9 cellular contexts compared by ENCODE assay signal in the genomic region with DNA sequence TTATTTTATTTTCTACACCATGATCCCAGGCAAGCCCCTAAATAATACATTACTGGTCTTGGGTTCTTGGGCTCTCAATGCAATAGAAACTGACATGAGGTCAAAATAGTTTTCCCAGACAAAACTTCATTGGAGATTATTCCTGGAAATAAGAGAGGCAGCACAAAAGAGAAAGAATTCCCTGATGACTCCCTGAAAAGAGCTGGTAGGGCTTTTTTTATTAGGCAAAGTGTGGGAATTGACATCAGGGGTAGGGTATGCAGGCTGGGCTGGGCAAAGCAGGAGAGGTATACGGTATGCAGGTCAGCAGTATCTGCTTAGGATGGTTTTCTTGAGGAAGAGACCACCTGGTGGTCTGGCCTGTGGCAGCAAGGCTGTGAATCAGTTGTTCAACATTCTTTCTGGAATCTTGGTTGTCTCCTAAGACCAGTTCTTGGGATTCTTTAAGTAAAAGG. TPM values are rescaled to one million over a fixed set of nuclear protein-coding genes. Genes with fewer than 3 reads are reported as not detected.
DNase-seq lines count a peak whose midpoint lies in the region; ATAC-seq and TF ChIP-seq lines count a peak whose summit lies in the region.
"Had no signal": no experiment of that assay in that cellular context is flagged by ENCODE, and none has a peak within 500 bp of the region (broad histone marks: within the 10 kb centered on the region; RNA-seq: fewer than 3 reads in every experiment).

No MANE protein-coding gene starts in this region.

- H3K27me3 ChIP-seq in Caco-2 (replicated peaks; ENCODE audit: control insufficient read depth, insufficient read depth, low read length), result no peaks in the 10 kb centered on the region
- H3K27me3 ChIP-seq in foreskin keratinocyte, result no peaks in the 10 kb centered on the region
- H3K27me3 ChIP-seq: ovary had no signal

- POLR2A ChIA-PET in Caco-2 (lab: Charles Lee), result interaction anchor here (1.4 kb wide), 1 partner anchor 14 kb away, joined by 4 read pairs; a partner anchor contains a TSS

- H3K4me3 Mint-ChIP-seq in Caco-2 (ENCODE audit: unreplicated experiment) (no peak overlapping the region), osteocyte (ENCODE audit: unreplicated experiment) (no peak overlapping the region)

- H3K36me3 Mint-ChIP-seq in Caco-2 (ENCODE audit: insufficient read depth, unreplicated experiment), result no peaks in the 10 kb centered on the region
- peaks cover 6% of the 10 kb centered on the region for H3K36me3 Mint-ChIP-seq in osteocyte (ENCODE audit: unreplicated experiment)

- H3K4me1 Mint-ChIP-seq in Caco-2 (ENCODE audit: low read depth, unreplicated experiment) (peaks cover 20% of the 10 kb centered on the region), osteocyte (ENCODE audit: unreplicated experiment) (peaks cover 21% of the 10 kb centered on the region)

- CTCF ChIA-PET in Caco-2 (lab: Charles Lee), result no interaction called here

- H3K27me3 Mint-ChIP-seq in Caco-2 (ENCODE audit: insufficient read depth, unreplicated experiment), result no peaks in the 10 kb centered on the region
- H3K27me3 Mint-ChIP-seq in osteocyte (ENCODE audit: unreplicated experiment), result peaks cover 17% of the 10 kb centered on the region

- intact Hi-C loops in Caco-2 (cut with micrococcal nuclease; ENCODE audit: unreplicated experiment), result no loop called here

- DNase-seq in Caco-2, result no peak
- DNase-seq in foreskin keratinocyte, result peak in 1 of 2 donors; percentile 34
- DNase-seq in osteocyte (ENCODE audit: extremely low spot score, unreplicated experiment), result no peak
- DNase-seq in dedifferentiated amniotic fluid mesenchymal stem cell (ENCODE audit: extremely low spot score), result no peak
- DNase-seq in SIG-M5 treated with dmso at 0.1 percent for 504 hours (lab: John Stamatoyannopoulos, UW; ENCODE audit: unreplicated experiment), result no peak

- peak overlapping the region; percentile 77 for H3K27ac Mint-ChIP-seq in Caco-2 (ENCODE audit: unreplicated experiment)
- H3K27ac Mint-ChIP-seq in osteocyte (ENCODE audit: unreplicated experiment), result peak overlapping the region; percentile 90

- H3K4me1 ChIP-seq in Caco-2 (peaks cover 22% of the 10 kb centered on the region), foreskin keratinocyte (peaks cover 17% of the 10 kb centered on the region)

- no TSS peak for BruUV-seq in Caco-2 (replicated peaks; lab: Mats Ljungman, UMichigan)

- peak; percentile 28 for ATAC-seq in SK-N-SH treated with all-trans-retinoic acid at 6 μM for 48 hours
- no peak for ATAC-seq in foreskin keratinocyte
- ATAC-seq in HG03342 (IDR thresholded peaks at IDR 0.05; ENCODE audit: unreplicated experiment), result no peak
- ATAC-seq in HG03135 (IDR thresholded peaks at IDR 0.05; ENCODE audit: unreplicated experiment), result no peak

- H3K9me3 Mint-ChIP-seq in Caco-2 (ENCODE audit: unreplicated experiment), result peaks cover 58% of the 10 kb centered on the region
- H3K9me3 Mint-ChIP-seq in osteocyte (ENCODE audit: unreplicated experiment), result peaks cover 28% of the 10 kb centered on the region

- no peaks in the 10 kb centered on the region for H3K36me3 ChIP-seq in Caco-2 (ENCODE audit: control insufficient read depth, insufficient read depth, low read length)
- H3K36me3 ChIP-seq: ovary had no signal

- H3K4me3 ChIP-seq in Caco-2 (ENCODE audit: low read depth, low read length), result no peak overlapping the region

- TF ChIP-seq CTCF in Caco-2 (IDR thresholded peaks at IDR 0.05; ENCODE audit: insufficient read depth in 1 of 2, low read depth in 1 of 2, low read length in 1 of 2, severe bottlenecking in 1 of 2, unreplicated experiment in 1 of 2) (no peak), foreskin keratinocyte (conservative IDR thresholded peaks at IDR 0.05) (no peak), osteocyte (IDR thresholded peaks at IDR 0.05) (no peak)

- H3K27ac ChIP-seq in foreskin keratinocyte, result peak overlapping the region; percentile 81

- H3K9me3 ChIP-seq in Caco-2, result peaks cover 19% of the 10 kb centered on the region
- H3K9me3 ChIP-seq: ovary had no signal

TF ChIP-seq in SK-N-SH treated with all-trans-retinoic acid at 6 μM for 48 hours, 23 proteins besides CTCF, POLR2A, EP300 and RAD21 (continues in another document):
- TF ChIP-seq ISL1 (CRISPR knock-in tag; IDR thresholded peaks at IDR 0.05) (no peak), SNAI2 (CRISPR knock-in tag; IDR thresholded peaks at IDR 0.05) (no peak), CSDC2 (CRISPR knock-in tag; IDR thresholded peaks at IDR 0.05) (no peak), PPARA (CRISPR knock-in tag; IDR thresholded peaks at IDR 0.05; ENCODE audit: borderline replicate concordance) (no peak), ARNTL (CRISPR knock-in tag; IDR thresholded peaks at IDR 0.05; ENCODE audit: borderline replicate concordance, low read depth) (no peak), OSR1 (CRISPR knock-in tag; IDR thresholded peaks at IDR 0.05) (no peak), ZNF565 (CRISPR knock-in tag; conservative IDR thresholded peaks at IDR 0.05; ENCODE audit: low read depth) (no peak), TCF4 (CRISPR knock-in tag; IDR thresholded peaks at IDR 0.05; ENCODE audit: borderline replicate concordance) (no peak)
- TF ChIP-seq, protein P1, sequence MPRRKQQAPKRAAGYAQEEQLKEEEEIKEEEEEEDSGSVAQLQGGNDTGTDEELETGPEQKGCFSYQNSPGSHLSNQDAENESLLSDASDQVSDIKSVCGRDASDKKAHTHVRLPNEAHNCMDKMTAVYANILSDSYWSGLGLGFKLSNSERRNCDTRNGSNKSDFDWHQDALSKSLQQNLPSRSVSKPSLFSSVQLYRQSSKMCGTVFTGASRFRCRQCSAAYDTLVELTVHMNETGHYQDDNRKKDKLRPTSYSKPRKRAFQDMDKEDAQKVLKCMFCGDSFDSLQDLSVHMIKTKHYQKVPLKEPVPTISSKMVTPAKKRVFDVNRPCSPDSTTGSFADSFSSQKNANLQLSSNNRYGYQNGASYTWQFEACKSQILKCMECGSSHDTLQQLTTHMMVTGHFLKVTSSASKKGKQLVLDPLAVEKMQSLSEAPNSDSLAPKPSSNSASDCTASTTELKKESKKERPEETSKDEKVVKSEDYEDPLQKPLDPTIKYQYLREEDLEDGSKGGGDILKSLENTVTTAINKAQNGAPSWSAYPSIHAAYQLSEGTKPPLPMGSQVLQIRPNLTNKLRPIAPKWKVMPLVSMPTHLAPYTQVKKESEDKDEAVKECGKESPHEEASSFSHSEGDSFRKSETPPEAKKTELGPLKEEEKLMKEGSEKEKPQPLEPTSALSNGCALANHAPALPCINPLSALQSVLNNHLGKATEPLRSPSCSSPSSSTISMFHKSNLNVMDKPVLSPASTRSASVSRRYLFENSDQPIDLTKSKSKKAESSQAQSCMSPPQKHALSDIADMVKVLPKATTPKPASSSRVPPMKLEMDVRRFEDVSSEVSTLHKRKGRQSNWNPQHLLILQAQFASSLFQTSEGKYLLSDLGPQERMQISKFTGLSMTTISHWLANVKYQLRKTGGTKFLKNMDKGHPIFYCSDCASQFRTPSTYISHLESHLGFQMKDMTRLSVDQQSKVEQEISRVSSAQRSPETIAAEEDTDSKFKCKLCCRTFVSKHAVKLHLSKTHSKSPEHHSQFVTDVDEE (CRISPR knock-in tag; IDR thresholded peaks at IDR 0.05), result no peak
- TF ChIP-seq, protein P2, sequence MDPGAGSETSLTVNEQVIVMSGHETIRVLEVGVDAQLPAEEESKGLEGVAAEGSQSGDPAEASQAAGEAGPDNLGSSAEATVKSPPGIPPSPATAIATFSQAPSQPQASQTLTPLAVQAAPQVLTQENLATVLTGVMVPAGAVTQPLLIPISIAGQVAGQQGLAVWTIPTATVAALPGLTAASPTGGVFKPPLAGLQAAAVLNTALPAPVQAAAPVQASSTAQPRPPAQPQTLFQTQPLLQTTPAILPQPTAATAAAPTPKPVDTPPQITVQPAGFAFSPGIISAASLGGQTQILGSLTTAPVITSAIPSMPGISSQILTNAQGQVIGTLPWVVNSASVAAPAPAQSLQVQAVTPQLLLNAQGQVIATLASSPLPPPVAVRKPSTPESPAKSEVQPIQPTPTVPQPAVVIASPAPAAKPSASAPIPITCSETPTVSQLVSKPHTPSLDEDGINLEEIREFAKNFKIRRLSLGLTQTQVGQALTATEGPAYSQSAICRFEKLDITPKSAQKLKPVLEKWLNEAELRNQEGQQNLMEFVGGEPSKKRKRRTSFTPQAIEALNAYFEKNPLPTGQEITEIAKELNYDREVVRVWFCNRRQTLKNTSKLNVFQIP (CRISPR knock-in tag; IDR thresholded peaks at IDR 0.05; ENCODE audit: borderline replicate concordance, low read depth), result no peak
- TF ChIP-seq, protein P3, sequence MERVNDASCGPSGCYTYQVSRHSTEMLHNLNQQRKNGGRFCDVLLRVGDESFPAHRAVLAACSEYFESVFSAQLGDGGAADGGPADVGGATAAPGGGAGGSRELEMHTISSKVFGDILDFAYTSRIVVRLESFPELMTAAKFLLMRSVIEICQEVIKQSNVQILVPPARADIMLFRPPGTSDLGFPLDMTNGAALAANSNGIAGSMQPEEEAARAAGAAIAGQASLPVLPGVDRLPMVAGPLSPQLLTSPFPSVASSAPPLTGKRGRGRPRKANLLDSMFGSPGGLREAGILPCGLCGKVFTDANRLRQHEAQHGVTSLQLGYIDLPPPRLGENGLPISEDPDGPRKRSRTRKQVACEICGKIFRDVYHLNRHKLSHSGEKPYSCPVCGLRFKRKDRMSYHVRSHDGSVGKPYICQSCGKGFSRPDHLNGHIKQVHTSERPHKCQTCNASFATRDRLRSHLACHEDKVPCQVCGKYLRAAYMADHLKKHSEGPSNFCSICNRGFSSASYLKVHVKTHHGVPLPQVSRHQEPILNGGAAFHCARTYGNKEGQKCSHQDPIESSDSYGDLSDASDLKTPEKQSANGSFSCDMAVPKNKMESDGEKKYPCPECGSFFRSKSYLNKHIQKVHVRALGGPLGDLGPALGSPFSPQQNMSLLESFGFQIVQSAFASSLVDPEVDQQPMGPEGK (CRISPR knock-in tag; IDR thresholded peaks at IDR 0.05; ENCODE audit: borderline replicate concordance), result no peak
- TF ChIP-seq, protein P4, sequence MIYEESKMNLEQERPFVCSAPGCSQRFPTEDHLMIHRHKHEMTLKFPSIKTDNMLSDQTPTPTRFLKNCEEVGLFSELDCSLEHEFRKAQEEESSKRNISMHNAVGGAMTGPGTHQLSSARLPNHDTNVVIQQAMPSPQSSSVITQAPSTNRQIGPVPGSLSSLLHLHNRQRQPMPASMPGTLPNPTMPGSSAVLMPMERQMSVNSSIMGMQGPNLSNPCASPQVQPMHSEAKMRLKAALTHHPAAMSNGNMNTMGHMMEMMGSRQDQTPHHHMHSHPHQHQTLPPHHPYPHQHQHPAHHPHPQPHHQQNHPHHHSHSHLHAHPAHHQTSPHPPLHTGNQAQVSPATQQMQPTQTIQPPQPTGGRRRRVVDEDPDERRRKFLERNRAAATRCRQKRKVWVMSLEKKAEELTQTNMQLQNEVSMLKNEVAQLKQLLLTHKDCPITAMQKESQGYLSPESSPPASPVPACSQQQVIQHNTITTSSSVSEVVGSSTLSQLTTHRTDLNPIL (CRISPR knock-in tag; IDR thresholded peaks at IDR 0.05; ENCODE audit: low read depth), result no peak

RNA-seq across cellular contexts. Expression of a gene that starts 9.3 kb away (rescaled TPM):
- total RNA-seq in Caco-2 (2022) (0.53 TPM in 1 of 2 replicates, not detected in the other), foreskin keratinocyte (2.3 and 5.2 TPM in 2 replicates), osteocyte (not detected in 2 replicates)
- 3.0 and 7.9 TPM in 2 replicates for polyA plus RNA-seq in foreskin keratinocyte
- total RNA-seq: ovary had no signal
- polyA plus RNA-seq: ovary had no signal

RNA-seq across cellular contexts. Expression of a gene that starts 14.2 kb away (rescaled TPM):
- total RNA-seq in Caco-2 (2022), result 57.7 and 64.7 TPM in 2 replicates
- 0.39 and 0.65 TPM in 2 replicates for total RNA-seq in foreskin keratinocyte
- 0.30 and 0.81 TPM in 2 replicates for polyA plus RNA-seq in foreskin keratinocyte
- not detected in 2 replicates for total RNA-seq in osteocyte
- polyA plus RNA-seq: ovary had no signal

Comparison
In these comparisons a context has a peak if more than half of its experiments do, and no peak if none do; other contexts are left out.
1. RNA of a gene that starts 14.2 kb away (total RNA-seq): 57.7 to 64.7 TPM in Caco-2; 0.39 to 0.65 TPM in foreskin keratinocyte and not detected in osteocyte; every median in the first group is over 10 times any median in the second.